Comparison of ENCODE assay signal across 1 cellular context in genomic region chr21:36069713-36070573, GRCh38.
A peak's percentile ranks its signal among the peaks of the same experiment; 100 is the strongest.
TF ChIP-seq lines count a peak whose summit lies in the region.

TSS of gene CBR1 (plus strand) at chr21:36070024. CDS start at chr21:36070116, 92 bp downstream.

TF ChIP-seq in HepG2, 621 proteins besides CTCF, POLR2A, EP300 and RAD21 (continued from another document and continues in another):
- no peak for TF ChIP-seq PAXIP1 (CRISPR knock-in tag; conservative IDR thresholded peaks at IDR 0.05)
- TF ChIP-seq, protein P1, sequence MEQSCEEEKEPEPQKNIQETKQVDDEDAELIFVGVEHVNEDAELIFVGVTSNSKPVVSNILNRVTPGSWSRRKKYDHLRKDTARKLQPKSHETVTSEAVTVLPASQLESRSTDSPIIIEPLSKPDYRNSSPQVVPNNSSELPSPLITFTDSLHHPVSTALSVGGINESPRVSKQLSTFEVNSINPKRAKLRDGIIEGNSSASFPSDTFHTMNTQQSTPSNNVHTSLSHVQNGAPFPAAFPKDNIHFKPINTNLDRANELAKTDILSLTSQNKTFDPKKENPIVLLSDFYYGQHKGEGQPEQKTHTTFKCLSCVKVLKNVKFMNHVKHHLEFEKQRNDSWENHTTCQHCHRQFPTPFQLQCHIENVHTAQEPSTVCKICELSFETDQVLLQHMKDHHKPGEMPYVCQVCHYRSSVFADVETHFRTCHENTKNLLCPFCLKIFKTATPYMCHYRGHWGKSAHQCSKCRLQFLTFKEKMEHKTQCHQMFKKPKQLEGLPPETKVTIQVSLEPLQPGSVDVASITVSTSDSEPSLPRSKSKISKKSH (CRISPR knock-in tag; IDR thresholded peaks at IDR 0.05; ENCODE audit: borderline replicate concordance), result peak; percentile 52; the same call in 1 of the 2 replicates
- TF ChIP-seq CBX5 (CRISPR knock-in tag; IDR thresholded peaks at IDR 0.05; ENCODE audit: borderline replicate concordance), result no peak
- TF ChIP-seq, protein P2, sequence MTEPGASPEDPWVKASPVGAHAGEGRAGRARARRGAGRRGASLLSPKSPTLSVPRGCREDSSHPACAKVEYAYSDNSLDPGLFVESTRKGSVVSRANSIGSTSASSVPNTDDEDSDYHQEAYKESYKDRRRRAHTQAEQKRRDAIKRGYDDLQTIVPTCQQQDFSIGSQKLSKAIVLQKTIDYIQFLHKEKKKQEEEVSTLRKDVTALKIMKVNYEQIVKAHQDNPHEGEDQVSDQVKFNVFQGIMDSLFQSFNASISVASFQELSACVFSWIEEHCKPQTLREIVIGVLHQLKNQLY (CRISPR knock-in tag; IDR thresholded peaks at IDR 0.05), result no peak
- TF ChIP-seq MAX (IDR thresholded peaks at IDR 0.05), result peak; percentile 83
- TF ChIP-seq, protein P3, sequence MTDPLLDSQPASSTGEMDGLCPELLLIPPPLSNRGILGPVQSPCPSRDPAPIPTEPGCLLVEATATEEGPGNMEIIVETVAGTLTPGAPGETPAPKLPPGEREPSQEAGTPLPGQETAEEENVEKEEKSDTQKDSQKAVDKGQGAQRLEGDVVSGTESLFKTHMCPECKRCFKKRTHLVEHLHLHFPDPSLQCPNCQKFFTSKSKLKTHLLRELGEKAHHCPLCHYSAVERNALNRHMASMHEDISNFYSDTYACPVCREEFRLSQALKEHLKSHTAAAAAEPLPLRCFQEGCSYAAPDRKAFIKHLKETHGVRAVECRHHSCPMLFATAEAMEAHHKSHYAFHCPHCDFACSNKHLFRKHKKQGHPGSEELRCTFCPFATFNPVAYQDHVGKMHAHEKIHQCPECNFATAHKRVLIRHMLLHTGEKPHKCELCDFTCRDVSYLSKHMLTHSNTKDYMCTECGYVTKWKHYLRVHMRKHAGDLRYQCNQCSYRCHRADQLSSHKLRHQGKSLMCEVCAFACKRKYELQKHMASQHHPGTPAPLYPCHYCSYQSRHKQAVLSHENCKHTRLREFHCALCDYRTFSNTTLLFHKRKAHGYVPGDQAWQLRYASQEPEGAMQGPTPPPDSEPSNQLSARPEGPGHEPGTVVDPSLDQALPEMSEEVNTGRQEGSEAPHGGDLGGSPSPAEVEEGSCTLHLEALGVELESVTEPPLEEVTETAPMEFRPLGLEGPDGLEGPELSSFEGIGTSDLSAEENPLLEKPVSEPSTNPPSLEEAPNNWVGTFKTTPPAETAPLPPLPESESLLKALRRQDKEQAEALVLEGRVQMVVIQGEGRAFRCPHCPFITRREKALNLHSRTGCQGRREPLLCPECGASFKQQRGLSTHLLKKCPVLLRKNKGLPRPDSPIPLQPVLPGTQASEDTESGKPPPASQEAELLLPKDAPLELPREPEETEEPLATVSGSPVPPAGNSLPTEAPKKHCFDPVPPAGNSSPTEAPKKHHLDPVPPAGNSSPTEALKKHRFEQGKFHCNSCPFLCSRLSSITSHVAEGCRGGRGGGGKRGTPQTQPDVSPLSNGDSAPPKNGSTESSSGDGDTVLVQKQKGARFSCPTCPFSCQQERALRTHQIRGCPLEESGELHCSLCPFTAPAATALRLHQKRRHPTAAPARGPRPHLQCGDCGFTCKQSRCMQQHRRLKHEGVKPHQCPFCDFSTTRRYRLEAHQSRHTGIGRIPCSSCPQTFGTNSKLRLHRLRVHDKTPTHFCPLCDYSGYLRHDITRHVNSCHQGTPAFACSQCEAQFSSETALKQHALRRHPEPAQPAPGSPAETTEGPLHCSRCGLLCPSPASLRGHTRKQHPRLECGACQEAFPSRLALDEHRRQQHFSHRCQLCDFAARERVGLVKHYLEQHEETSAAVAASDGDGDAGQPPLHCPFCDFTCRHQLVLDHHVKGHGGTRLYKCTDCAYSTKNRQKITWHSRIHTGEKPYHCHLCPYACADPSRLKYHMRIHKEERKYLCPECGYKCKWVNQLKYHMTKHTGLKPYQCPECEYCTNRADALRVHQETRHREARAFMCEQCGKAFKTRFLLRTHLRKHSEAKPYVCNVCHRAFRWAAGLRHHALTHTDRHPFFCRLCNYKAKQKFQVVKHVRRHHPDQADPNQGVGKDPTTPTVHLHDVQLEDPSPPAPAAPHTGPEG (CRISPR knock-in tag; IDR thresholded peaks at IDR 0.05), result 0 out of 2 replicates have a peak, but pooled peaks have one; percentile 43
- no peak for TF ChIP-seq ZBTB10 (CRISPR knock-in tag; IDR thresholded peaks at IDR 0.05; ENCODE audit: borderline replicate concordance)
- no peak for TF ChIP-seq CAMTA2 (CRISPR knock-in tag; IDR thresholded peaks at IDR 0.05; ENCODE audit: borderline replicate concordance)
- no peak for TF ChIP-seq STAT6 (CRISPR knock-in tag; IDR thresholded peaks at IDR 0.05; ENCODE audit: borderline replicate concordance)
- TF ChIP-seq, protein P4, sequence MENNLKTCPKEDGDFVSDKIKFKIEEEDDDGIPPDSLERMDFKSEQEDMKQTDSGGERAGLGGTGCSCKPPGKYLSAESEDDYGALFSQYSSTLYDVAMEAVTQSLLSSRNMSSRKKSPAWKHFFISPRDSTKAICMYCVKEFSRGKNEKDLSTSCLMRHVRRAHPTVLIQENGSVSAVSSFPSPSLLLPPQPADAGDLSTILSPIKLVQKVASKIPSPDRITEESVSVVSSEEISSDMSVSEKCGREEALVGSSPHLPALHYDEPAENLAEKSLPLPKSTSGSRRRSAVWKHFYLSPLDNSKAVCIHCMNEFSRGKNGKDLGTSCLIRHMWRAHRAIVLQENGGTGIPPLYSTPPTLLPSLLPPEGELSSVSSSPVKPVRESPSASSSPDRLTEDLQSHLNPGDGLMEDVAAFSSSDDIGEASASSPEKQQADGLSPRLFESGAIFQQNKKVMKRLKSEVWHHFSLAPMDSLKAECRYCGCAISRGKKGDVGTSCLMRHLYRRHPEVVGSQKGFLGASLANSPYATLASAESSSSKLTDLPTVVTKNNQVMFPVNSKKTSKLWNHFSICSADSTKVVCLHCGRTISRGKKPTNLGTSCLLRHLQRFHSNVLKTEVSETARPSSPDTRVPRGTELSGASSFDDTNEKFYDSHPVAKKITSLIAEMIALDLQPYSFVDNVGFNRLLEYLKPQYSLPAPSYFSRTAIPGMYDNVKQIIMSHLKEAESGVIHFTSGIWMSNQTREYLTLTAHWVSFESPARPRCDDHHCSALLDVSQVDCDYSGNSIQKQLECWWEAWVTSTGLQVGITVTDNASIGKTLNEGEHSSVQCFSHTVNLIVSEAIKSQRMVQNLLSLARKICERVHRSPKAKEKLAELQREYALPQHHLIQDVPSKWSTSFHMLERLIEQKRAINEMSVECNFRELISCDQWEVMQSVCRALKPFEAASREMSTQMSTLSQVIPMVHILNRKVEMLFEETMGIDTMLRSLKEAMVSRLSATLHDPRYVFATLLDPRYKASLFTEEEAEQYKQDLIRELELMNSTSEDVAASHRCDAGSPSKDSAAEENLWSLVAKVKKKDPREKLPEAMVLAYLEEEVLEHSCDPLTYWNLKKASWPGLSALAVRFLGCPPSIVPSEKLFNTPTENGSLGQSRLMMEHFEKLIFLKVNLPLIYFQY (CRISPR knock-in tag; IDR thresholded peaks at IDR 0.05; ENCODE audit: borderline replicate concordance), result no peak
- no peak for TF ChIP-seq ZNF33B (CRISPR knock-in tag; IDR thresholded peaks at IDR 0.05)
- TF ChIP-seq SMAD3 (CRISPR knock-in tag; IDR thresholded peaks at IDR 0.05), result no peak
- TF ChIP-seq NRL (CRISPR knock-in tag; IDR thresholded peaks at IDR 0.05; ENCODE audit: borderline replicate concordance), result peak; percentile 91
- TF ChIP-seq SALL2 (CRISPR knock-in tag; IDR thresholded peaks at IDR 0.05), result peak; percentile 55; the same call in 1 of the 2 replicates
- TF ChIP-seq TFDP2 (CRISPR knock-in tag; IDR thresholded peaks at IDR 0.05), result no peak
- TF ChIP-seq ZNF317 (CRISPR knock-in tag; IDR thresholded peaks at IDR 0.05), result no peak
- no peak for TF ChIP-seq E2F5 (CRISPR knock-in tag; conservative IDR thresholded peaks at IDR 0.05)
- TF ChIP-seq, protein P5, sequence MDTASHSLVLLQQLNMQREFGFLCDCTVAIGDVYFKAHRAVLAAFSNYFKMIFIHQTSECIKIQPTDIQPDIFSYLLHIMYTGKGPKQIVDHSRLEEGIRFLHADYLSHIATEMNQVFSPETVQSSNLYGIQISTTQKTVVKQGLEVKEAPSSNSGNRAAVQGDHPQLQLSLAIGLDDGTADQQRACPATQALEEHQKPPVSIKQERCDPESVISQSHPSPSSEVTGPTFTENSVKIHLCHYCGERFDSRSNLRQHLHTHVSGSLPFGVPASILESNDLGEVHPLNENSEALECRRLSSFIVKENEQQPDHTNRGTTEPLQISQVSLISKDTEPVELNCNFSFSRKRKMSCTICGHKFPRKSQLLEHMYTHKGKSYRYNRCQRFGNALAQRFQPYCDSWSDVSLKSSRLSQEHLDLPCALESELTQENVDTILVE (CRISPR knock-in tag; IDR thresholded peaks at IDR 0.05), result no peak
- TF ChIP-seq TEAD2 (CRISPR knock-in tag; IDR thresholded peaks at IDR 0.05), result no peak
- 0 out of 2 replicates have a peak, but pooled peaks have one; percentile 13 for TF ChIP-seq RXRB (CRISPR knock-in tag; IDR thresholded peaks at IDR 0.05; ENCODE audit: borderline replicate concordance)
- no peak for TF ChIP-seq GTF3A (CRISPR knock-in tag; conservative IDR thresholded peaks at IDR 0.05)
- no peak; the same call in 1 of the 2 replicates for TF ChIP-seq RXRA (CRISPR knock-in tag; IDR thresholded peaks at IDR 0.05)
- peak; percentile 60; the same call in 1 of the 2 replicates for TF ChIP-seq HDAC1 (CRISPR knock-in tag; IDR thresholded peaks at IDR 0.05)
- no peak for TF ChIP-seq SYNCRIP (IDR thresholded peaks at IDR 0.05; ENCODE audit: insufficient read depth, low read depth, low read length)
- TF ChIP-seq HHEX (CRISPR knock-in tag; IDR thresholded peaks at IDR 0.05), result no peak
- no peak for TF ChIP-seq ZNF652 (CRISPR knock-in tag; IDR thresholded peaks at IDR 0.05; ENCODE audit: borderline replicate concordance, low read depth)
